ENCODE assay signal across 17 cellular contexts in genomic region chr11:121553806-121554205, GRCh38.
DNase-seq lines count a peak whose midpoint lies in the region; ATAC-seq and TF ChIP-seq lines count a peak whose summit lies in the region.
"Had no signal": no experiment of that assay in that cellular context is flagged by ENCODE, and none has a peak within 500 bp of the region (broad histone marks: within the 10 kb centered on the region; RNA-seq: fewer than 3 reads in every experiment).

No MANE protein-coding gene starts in this region.

- no peak for TF ChIP-seq CTCF in colonic mucosa (IDR thresholded peaks at IDR 0.05)

- no peaks in the 10 kb centered on the region for H3K9me3 ChIP-seq in colonic mucosa
- H3K9me3 ChIP-seq: heart left ventricle had no signal

- H3K36me3 ChIP-seq in colonic mucosa = peaks cover 5% of the 10 kb centered on the region

- no peak overlapping the region for H3K9ac ChIP-seq in colonic mucosa (ENCODE audit: low read depth in 2 of 2, low read length in 2 of 2)

- H3K27me3 ChIP-seq in colonic mucosa = no peaks in the 10 kb centered on the region
- H3K27me3 ChIP-seq: heart left ventricle had no signal

- peak overlapping the region; percentile 44 for H3K27ac ChIP-seq in colonic mucosa
- H3K27ac ChIP-seq: heart left ventricle had no signal

- no peak overlapping the region for H3K4me3 ChIP-seq in colonic mucosa
- H3K4me3 ChIP-seq: heart left ventricle had no signal

- H3K4me1 ChIP-seq in colonic mucosa = no peaks in the 10 kb centered on the region
- H3K4me1 ChIP-seq: heart left ventricle had no signal

- ATAC-seq in HG03432 (IDR thresholded peaks at IDR 0.05; ENCODE audit: unreplicated experiment) (no peak), HG03354 (IDR thresholded peaks at IDR 0.05; ENCODE audit: poor library complexity, severe bottlenecking, unreplicated experiment) (no peak)
- ATAC-seq: heart left ventricle had no signal

- DNase-seq in NCI-H1092 treated with DMSO at 0.1 percent for 48 hours (lab: John Stamatoyannopoulos, UW) = peak; percentile 72
- DNase-seq in NCI-H1092 (lab: John Stamatoyannopoulos, UW) = no peak
- peak; percentile 78 for DNase-seq in NCI-H226
- peak; percentile 86 for DNase-seq in colonic mucosa
- peak; percentile 27 for DNase-seq in renal cortical epithelial cell (ENCODE audit: low read depth)
- no peak for DNase-seq in kidney glomerular epithelial cell (lab: John Stamatoyannopoulos, UW)
- DNase-seq: 8988T; activated CD4-positive, alpha-beta T cell treated with anti-CD3 and anti-CD28 coated beads, Interleukin-2, amount 50 U/mL, for 4 hours; activated naive CD8-positive, alpha-beta T cell treated with anti-CD3 and anti-CD28 coated beads, Interleukin-2, amount 10 ng/mL, durations not matched to agents 7 days and 5 days; effector CD4-positive, alpha-beta T cell; heart left ventricle; mesendoderm; posterior cingulate gyrus; stimulated activated CD4-positive, alpha-beta T cell treated with anti-CD3 and anti-CD28 coated beads, Interleukin-4, amount 100 ng/mL, for 24 hours; T-helper 2 cell had no signal

- intact Hi-C loops in colonic mucosa (cut with DNase I) = no loop called here

Comparison
In these comparisons a context has a peak if more than half of its experiments do, and no peak if none do; other contexts are left out.
1. DNase-seq: peak in NCI-H1092 treated with DMSO at 0.1 percent for 48 hours (single experiment), NCI-H226 (single experiment), colonic mucosa (single experiment) and renal cortical epithelial cell (single experiment); none in NCI-H1092 (single experiment) and kidney glomerular epithelial cell (single experiment).